ENCODE assay signal across 8 cellular contexts in the genomic region with DNA sequence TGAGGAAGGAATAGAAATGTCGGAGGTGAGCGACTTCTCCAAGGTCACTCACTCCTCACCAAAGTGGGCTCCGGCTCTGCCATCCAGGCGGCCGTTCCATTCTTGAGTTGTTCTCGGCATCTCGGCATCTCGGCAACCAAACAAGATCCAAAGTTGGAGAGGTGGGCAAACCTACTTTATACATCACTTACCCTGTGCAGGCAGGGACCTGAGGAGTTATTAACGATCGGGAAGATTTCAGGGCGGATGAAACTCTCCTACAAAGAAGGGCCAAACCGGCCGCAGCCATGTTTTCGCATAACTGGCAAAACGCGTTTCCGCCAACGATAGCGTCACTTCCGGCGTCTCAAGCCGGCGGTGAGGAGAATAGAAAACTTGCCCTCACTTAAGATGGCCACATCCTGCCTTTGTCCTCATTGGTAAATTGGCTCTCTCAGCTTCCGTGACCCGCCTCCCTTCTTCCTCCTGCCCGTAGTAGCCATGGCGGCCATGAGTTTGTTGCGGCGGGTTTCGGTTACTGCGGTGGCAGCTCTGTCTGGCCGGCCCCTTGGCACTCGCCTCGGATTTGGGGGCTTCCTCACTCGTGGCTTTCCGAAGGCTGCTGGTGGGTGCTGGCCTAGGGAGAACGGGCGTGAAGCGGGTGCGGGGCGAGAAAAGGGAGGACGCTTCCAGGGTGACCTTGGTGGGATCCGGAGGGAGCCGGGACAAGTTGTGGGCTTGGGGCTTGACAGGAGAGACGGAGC. TPM values are rescaled to one million over a fixed set of nuclear protein-coding genes. Genes with fewer than 3 reads are reported as not detected.
DNase-seq lines count a peak whose midpoint lies in the region; ATAC-seq and TF ChIP-seq lines count a peak whose summit lies in the region.

A gene (minus strand): TSS at position 303 of the 743 bp plus-strand sequence. CDS start 14 bp downstream, at position 289.
A gene (plus strand): TSS at position 459 of the 743 bp plus-strand sequence. CDS start 22 bp downstream, at position 481.

- no peaks in the 10 kb centered on the region for H3K27me3 Mint-ChIP-seq in natural killer cell treated with Interleukin-12 subunit alpha and Interleukin-12 subunit beta and Interleukin-15 and Interleukin-18, amount 100 ng/mL, for 72 hours

- H3K27ac Mint-ChIP-seq in natural killer cell treated with Interleukin-12 subunit alpha and Interleukin-12 subunit beta and Interleukin-15 and Interleukin-18, amount 100 ng/mL, for 72 hours = peak within 1 kb of the TSS; percentile 95 to 99

- peaks cover 29 to 33% of the 10 kb centered on the region in 2 donors for H3K4me1 Mint-ChIP-seq in natural killer cell treated with Interleukin-12 subunit alpha and Interleukin-12 subunit beta and Interleukin-15 and Interleukin-18, amount 100 ng/mL, for 72 hours (ENCODE audit: low read depth in 2 of 2)

- DNase-seq in ELF-1 (ENCODE audit: low read depth, low spot score) = peak; percentile 97
- peak; percentile 90 for DNase-seq in H7
- peak; percentile 98 for DNase-seq in M059J (ENCODE audit: low read depth)
- peak; percentile 96 to 97 for DNase-seq in SHP77 (lab: John Stamatoyannopoulos, UW)
- peak; percentile 87 for DNase-seq in activated effector memory CD4-positive, alpha-beta T cell treated with Interleukin-2 at 50 U/mL for 16 hours
- peak; percentile 98 for DNase-seq in fibroblast of pulmonary artery (ENCODE audit: low read depth)
- DNase-seq in natural killer cell treated with Interleukin-12 subunit alpha and Interleukin-12 subunit beta and Interleukin-15 and Interleukin-18, amount 100 ng/mL, for 72 hours (ENCODE audit: low spot score) = peak; percentile 92
- DNase-seq in stimulated activated naive CD8-positive, alpha-beta T cell treated with anti-CD3 and anti-CD28 coated beads, Interleukin-15, Interleukin-2, amounts not matched to agents 100 U/mL and 50 U/mL, for 24 hours = peak; percentile 91

- H3K27me3 ChIP-seq in H7 (ENCODE audit: control insufficient read depth, insufficient read depth, low read length) = no peaks in the 10 kb centered on the region

- ATAC-seq in natural killer cell treated with Interleukin-12 subunit alpha and Interleukin-12 subunit beta and Interleukin-15 and Interleukin-18, amount 100 ng/mL, for 72 hours = peak; percentile 97 to 100
- peak; percentile 96 for ATAC-seq in stimulated activated naive CD8-positive, alpha-beta T cell treated with anti-CD3 and anti-CD28 coated beads, Interleukin-15, Interleukin-2, amounts not matched to agents 100 U/mL and 50 U/mL, for 24 hours

- peak within 1 kb of the TSS; percentile 95 for H3K4me3 Mint-ChIP-seq in natural killer cell treated with Interleukin-12 subunit alpha and Interleukin-12 subunit beta and Interleukin-15 and Interleukin-18, amount 100 ng/mL, for 72 hours

- H3K36me3 ChIP-seq in H7 (replicated peaks; ENCODE audit: control insufficient read depth, insufficient read depth, low read length) = peaks cover 16% of the 10 kb centered on the region

- peak within 1 kb of the TSS; percentile 89 for H3K4me3 ChIP-seq in H7 (ENCODE audit: insufficient read depth, low read depth, low read length)
- peak within 1 kb of the TSS; percentile 100 for H3K4me3 ChIP-seq in fibroblast of pulmonary artery (replicated peaks; ENCODE audit: low read depth, low read length)

- no peak for TF ChIP-seq CTCF in fibroblast of pulmonary artery (IDR thresholded peaks at IDR 0.05; ENCODE audit: low read length, missing control alignments)

- peaks cover 15% of the 10 kb centered on the region for H3K36me3 Mint-ChIP-seq in natural killer cell treated with Interleukin-12 subunit alpha and Interleukin-12 subunit beta and Interleukin-15 and Interleukin-18, amount 100 ng/mL, for 72 hours

- no peaks in the 10 kb centered on the region for H3K9me3 Mint-ChIP-seq in natural killer cell treated with Interleukin-12 subunit alpha and Interleukin-12 subunit beta and Interleukin-15 and Interleukin-18, amount 100 ng/mL, for 72 hours

RNA-seq across cellular contexts. Expression of the first gene that starts in this region (rescaled TPM):
- 66.6 and 68.9 TPM in 2 replicates for total RNA-seq in H7 (2014; rRNA removed; shearing (Covaris generic))
- total RNA-seq in M059J (2014; rRNA removed; shearing (Covaris generic)) = 83.0 and 112 TPM in 2 replicates
- 10 to 100 TPM; 38.8 to 42.7 TPM for total RNA-seq in natural killer cell treated with Interleukin-12 subunit alpha and Interleukin-12 subunit beta and Interleukin-15 and Interleukin-18, amount 100 ng/mL, for 72 hours

RNA-seq across cellular contexts. Expression of the second gene that starts in this region (rescaled TPM):
- 138 and 172 TPM in 2 replicates for total RNA-seq in H7 (2014; rRNA removed; shearing (Covaris generic))
- 237 and 307 TPM in 2 replicates for total RNA-seq in M059J (2014; rRNA removed; shearing (Covaris generic))
- 10 to 100 TPM; 63.7 to 69.3 TPM for total RNA-seq in natural killer cell treated with Interleukin-12 subunit alpha and Interleukin-12 subunit beta and Interleukin-15 and Interleukin-18, amount 100 ng/mL, for 72 hours

Comparison
In these comparisons a context has a peak if more than half of its experiments do, and no peak if none do; other contexts are left out.
1. Peak in every context shown above with its lines: DNase-seq, ATAC-seq and H3K4me3 ChIP-seq.